1 cellular context compared by ENCODE assay signal in genomic region chr5:29972597-29972996, GRCh38.
A peak's percentile ranks its signal among the peaks of the same experiment; 100 is the strongest.
TF ChIP-seq lines count a peak whose summit lies in the region.

No MANE protein-coding gene starts in this region.

TF ChIP-seq in K562, 482 proteins besides CTCF, POLR2A, EP300 and RAD21 (continued from another document):
- TF ChIP-seq ZNF592 (IDR thresholded peaks at IDR 0.05) (peak; percentile 55; the same call in 1 of the 2 replicates), HMG20A (CRISPR knock-in tag; conservative IDR thresholded peaks at IDR 0.05) (no peak), ZNF217 (CRISPR knock-in tag; IDR thresholded peaks at IDR 0.05) (no peak), ZNF445 (CRISPR knock-in tag; IDR thresholded peaks at IDR 0.05; ENCODE audit: low read depth) (no peak), ZNF232 (CRISPR knock-in tag; IDR thresholded peaks at IDR 0.05) (no peak), TEAD1 (CRISPR knock-in tag; IDR thresholded peaks at IDR 0.05) (no peak), TAF1 (IDR thresholded peaks at IDR 0.05; ENCODE audit: control insufficient read depth, extremely low read depth, insufficient read depth, low read length, severe bottlenecking) (no peak), CBFA2T3 (IDR thresholded peaks at IDR 0.05) (0 out of 2 replicates have a peak, but pooled peaks have one; percentile 5), PREB (CRISPR knock-in tag; IDR thresholded peaks at IDR 0.05) (no peak), SMARCE1 (IDR thresholded peaks at IDR 0.05) (no peak), HOXB6 (CRISPR knock-in tag; IDR thresholded peaks at IDR 0.05; ENCODE audit: borderline replicate concordance) (no peak), VEZF1 (CRISPR knock-in tag; IDR thresholded peaks at IDR 0.05) (peak; percentile 32; the same call in 1 of the 2 replicates), ATF7 (IDR thresholded peaks at IDR 0.05) (no peak), YY1 (IDR thresholded peaks at IDR 0.05; ENCODE audit: borderline replicate concordance in 1 of 3, control insufficient read depth in 1 of 3, extremely low read depth in 1 of 3, insufficient read depth in 3 of 3, insufficient read length in 1 of 3, insufficient replicate concordance in 2 of 3, low read depth in 1 of 3, low read length in 2 of 3) (no peak), CREB3L1 (IDR thresholded peaks at IDR 0.05; ENCODE audit: borderline replicate concordance, low read depth) (no peak), ZKSCAN3 (CRISPR knock-in tag; IDR thresholded peaks at IDR 0.05) (no peak), CEBPZ (IDR thresholded peaks at IDR 0.05; ENCODE audit: borderline replicate concordance, low read depth, low read length) (no peak), SPI1 (IDR thresholded peaks at IDR 0.05; ENCODE audit: borderline replicate concordance, low read depth, low read length) (no peak), NFIC (IDR thresholded peaks at IDR 0.05) (peak; percentile 94)
TF ChIP-seq in K562: peak in this region for 5.
